In the genomic region with DNA sequence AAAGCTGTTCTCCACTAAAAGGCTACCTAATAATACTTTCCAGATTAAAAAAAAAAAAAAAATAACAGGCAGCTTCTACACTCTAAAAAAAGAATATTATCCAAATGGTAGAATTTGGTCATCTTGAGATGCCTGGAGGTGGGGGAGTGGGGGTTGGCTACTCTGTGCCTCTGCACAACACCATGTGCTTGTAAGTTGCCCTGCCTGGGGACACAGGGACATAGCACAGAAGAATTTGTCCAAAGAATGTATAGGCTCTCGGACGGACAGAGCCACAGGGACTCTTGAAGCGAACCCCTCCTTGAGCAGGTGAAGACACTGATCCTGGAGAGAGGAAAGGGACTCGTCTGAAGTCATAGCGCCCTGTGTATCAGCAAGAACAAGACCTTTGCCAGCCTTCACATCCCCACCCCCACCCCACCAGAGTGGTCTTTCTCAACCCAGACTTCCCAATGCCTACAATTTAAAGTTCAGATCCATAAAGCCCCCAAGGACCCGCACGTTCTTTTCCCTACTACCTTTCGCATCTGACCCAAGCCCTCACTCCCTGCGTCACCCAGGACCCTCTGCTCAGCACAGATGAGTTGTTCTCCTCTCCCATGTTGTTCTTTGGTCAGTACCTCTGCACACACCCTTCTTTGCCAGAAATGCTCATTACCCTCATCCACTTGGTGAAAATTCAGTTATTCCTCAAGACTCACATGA, we compare ENCODE assay signal across 24 cellular contexts.
"Had no signal": no experiment of that assay in that cellular context is flagged by ENCODE, and none has a peak within 500 bp of the region (broad histone marks: within the 10 kb centered on the region; RNA-seq: fewer than 3 reads in every experiment).

No MANE protein-coding gene starts in this region.

- ATAC-seq: activated CD4-positive, CD25-positive, alpha-beta regulatory T cell treated with anti-CD3 and anti-CD28 coated beads, Interleukin-2, amount 50 U/mL, for 24 hours; foreskin keratinocyte; heart left ventricle; pancreas had no signal

- H3K4me1 Mint-ChIP-seq: activated CD4-positive, alpha-beta memory T cell treated with anti-CD3 and anti-CD28 coated beads, Interleukin-2, amount 10 ng/mL, durations not matched to agents 7 days and 5 days; activated naive CD4-positive, alpha-beta T cell treated with anti-CD3 and anti-CD28 coated beads, Interleukin-2, amount 10 ng/mL, durations not matched to agents 7 days and 5 days; activated naive CD8-positive, alpha-beta T cell treated with anti-CD3 and anti-CD28 coated beads, Interleukin-2, amount 10 ng/mL, durations not matched to agents 7 days and 5 days had no signal

- H3K4me3 ChIP-seq: esophagus muscularis mucosa, heart left ventricle, left ventricle myocardium inferior, lung, pancreas, right atrium auricular region, SK-N-MC, transverse colon had no signal

- H3K27ac ChIP-seq: brain microvascular endothelial cell, esophagus muscularis mucosa, foreskin keratinocyte, heart left ventricle, left ventricle myocardium inferior, pancreas, right atrium auricular region, SK-N-MC, transverse colon, VCaP had no signal

- H3K4me1 ChIP-seq: esophagus muscularis mucosa, foreskin keratinocyte, left ventricle myocardium inferior, pancreas, right atrium auricular region, transverse colon had no signal

- H3K9me3 ChIP-seq: esophagus muscularis mucosa, pancreas, right atrium auricular region, transverse colon had no signal

- H3K36me3 Mint-ChIP-seq: activated naive CD4-positive, alpha-beta T cell treated with anti-CD3 and anti-CD28 coated beads, Interleukin-2, amount 10 ng/mL, durations not matched to agents 7 days and 5 days; activated naive CD8-positive, alpha-beta T cell treated with anti-CD3 and anti-CD28 coated beads, Interleukin-2, amount 10 ng/mL, durations not matched to agents 7 days and 5 days had no signal

- H3K9me3 Mint-ChIP-seq: activated naive CD4-positive, alpha-beta T cell treated with anti-CD3 and anti-CD28 coated beads, Interleukin-2, amount 10 ng/mL, durations not matched to agents 7 days and 5 days; activated naive CD8-positive, alpha-beta T cell treated with anti-CD3 and anti-CD28 coated beads, Interleukin-2, amount 10 ng/mL, durations not matched to agents 7 days and 5 days; dendritic cell treated with granulocyte-macrophage colony-stimulating factor and Interleukin-4, amounts not matched to agents 40 ng/mL and 50 ng/mL, for 4 days; T-helper 1 cell treated with Interleukin-12 subunit alpha and Interleukin-12 subunit beta and Interleukin-4 antibody, amounts not matched to agents 30 μg/mL and 1 μg/mL, for 36 hours had no signal

- H3K4me3 Mint-ChIP-seq: activated CD4-positive, alpha-beta memory T cell treated with anti-CD3 and anti-CD28 coated beads, Interleukin-2, amount 10 ng/mL, durations not matched to agents 7 days and 5 days; activated naive CD4-positive, alpha-beta T cell treated with anti-CD3 and anti-CD28 coated beads, Interleukin-2, amount 10 ng/mL, durations not matched to agents 7 days and 5 days; activated naive CD8-positive, alpha-beta T cell treated with anti-CD3 and anti-CD28 coated beads, Interleukin-2, amount 10 ng/mL, durations not matched to agents 7 days and 5 days; dendritic cell treated with granulocyte-macrophage colony-stimulating factor and Interleukin-4, amounts not matched to agents 40 ng/mL and 50 ng/mL, for 4 days; nephron; T-helper 1 cell treated with Interleukin-12 subunit alpha and Interleukin-12 subunit beta and Interleukin-4 antibody, amounts not matched to agents 30 μg/mL and 1 μg/mL, for 36 hours had no signal

- DNase-seq: activated CD4-positive, alpha-beta memory T cell treated with anti-CD3 and anti-CD28 coated beads, Interleukin-2, amount 10 ng/mL, durations not matched to agents 7 days and 5 days; activated CD4-positive, alpha-beta T cell treated with anti-CD3 and anti-CD28 coated beads for 48 hours; activated gamma-delta T cell; activated naive CD4-positive, alpha-beta T cell treated with anti-CD3 and anti-CD28 coated beads, Interleukin-2, amount 10 ng/mL, durations not matched to agents 7 days and 5 days; activated naive CD8-positive, alpha-beta T cell treated with anti-CD3 and anti-CD28 coated beads, Interleukin-2, amount 10 ng/mL, durations not matched to agents 7 days and 5 days; brain microvascular endothelial cell; central memory CD4-positive, alpha-beta T cell; foreskin keratinocyte; heart left ventricle; left ventricle myocardium inferior; stimulated activated naive CD4-positive, alpha-beta T cell; SW 1271; T-helper 9 cell; transverse colon had no signal

- H3K36me3 ChIP-seq: brain microvascular endothelial cell, esophagus muscularis mucosa, heart left ventricle, left ventricle myocardium inferior, pancreas, right atrium auricular region, transverse colon had no signal

- H3K27me3 ChIP-seq: pancreas, right atrium auricular region had no signal

- H3K27ac Mint-ChIP-seq: activated CD4-positive, alpha-beta memory T cell treated with anti-CD3 and anti-CD28 coated beads, Interleukin-2, amount 10 ng/mL, durations not matched to agents 7 days and 5 days; activated naive CD4-positive, alpha-beta T cell treated with anti-CD3 and anti-CD28 coated beads, Interleukin-2, amount 10 ng/mL, durations not matched to agents 7 days and 5 days; activated naive CD8-positive, alpha-beta T cell treated with anti-CD3 and anti-CD28 coated beads, Interleukin-2, amount 10 ng/mL, durations not matched to agents 7 days and 5 days; dendritic cell treated with granulocyte-macrophage colony-stimulating factor and Interleukin-4, amounts not matched to agents 40 ng/mL and 50 ng/mL, for 4 days; nephron; T-helper 1 cell treated with Interleukin-12 subunit alpha and Interleukin-12 subunit beta and Interleukin-4 antibody, amounts not matched to agents 30 μg/mL and 1 μg/mL, for 36 hours had no signal
